Comparison of ENCODE assay signal across 1 cellular context in genomic region chr17:1111599-1112443, GRCh38.
TF ChIP-seq lines count a peak whose summit lies in the region.

No MANE protein-coding gene starts in this region.

TF ChIP-seq in A549, 52 proteins besides CTCF, POLR2A, EP300 and RAD21 (continued from another document):
- TF ChIP-seq, protein P1, sequence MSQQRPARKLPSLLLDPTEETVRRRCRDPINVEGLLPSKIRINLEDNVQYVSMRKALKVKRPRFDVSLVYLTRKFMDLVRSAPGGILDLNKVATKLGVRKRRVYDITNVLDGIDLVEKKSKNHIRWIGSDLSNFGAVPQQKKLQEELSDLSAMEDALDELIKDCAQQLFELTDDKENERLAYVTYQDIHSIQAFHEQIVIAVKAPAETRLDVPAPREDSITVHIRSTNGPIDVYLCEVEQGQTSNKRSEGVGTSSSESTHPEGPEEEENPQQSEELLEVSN (IDR thresholded peaks at IDR 0.05; ENCODE audit: borderline replicate concordance, low read depth) = peak; percentile 49; the same call in 1 of the 2 replicates
- TF ChIP-seq JUN (IDR thresholded peaks at IDR 0.05) = no peak
- TF ChIP-seq RARB (CRISPR knock-in tag; IDR thresholded peaks at IDR 0.05) = no peak
- TF ChIP-seq MAZ (IDR thresholded peaks at IDR 0.05; ENCODE audit: borderline replicate concordance, low read depth, low read length) = 0 out of 2 replicates have a peak, but pooled peaks have one; percentile 3
- TF ChIP-seq, protein P2, sequence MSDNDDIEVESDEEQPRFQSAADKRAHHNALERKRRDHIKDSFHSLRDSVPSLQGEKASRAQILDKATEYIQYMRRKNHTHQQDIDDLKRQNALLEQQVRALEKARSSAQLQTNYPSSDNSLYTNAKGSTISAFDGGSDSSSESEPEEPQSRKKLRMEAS (IDR thresholded peaks at IDR 0.05) = no peak
- TF ChIP-seq RNF2 (IDR thresholded peaks at IDR 0.05; ENCODE audit: borderline replicate concordance, low read depth) = no peak
- TF ChIP-seq CEBPB (IDR thresholded peaks at IDR 0.05) = no peak
- no peak for TF ChIP-seq HEYL (CRISPR knock-in tag; IDR thresholded peaks at IDR 0.05)
- TF ChIP-seq, protein P3, sequence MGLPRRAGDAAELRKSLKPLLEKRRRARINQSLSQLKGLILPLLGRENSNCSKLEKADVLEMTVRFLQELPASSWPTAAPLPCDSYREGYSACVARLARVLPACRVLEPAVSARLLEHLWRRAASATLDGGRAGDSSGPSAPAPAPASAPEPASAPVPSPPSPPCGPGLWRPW (IDR thresholded peaks at IDR 0.05) = no peak
- no peak for TF ChIP-seq MAFK (IDR thresholded peaks at IDR 0.05; ENCODE audit: partially characterized antibody)
- no peak for TF ChIP-seq CBX2 (IDR thresholded peaks at IDR 0.05; ENCODE audit: borderline replicate concordance, low read depth)
- TF ChIP-seq HDAC2 (IDR thresholded peaks at IDR 0.05) = no peak
- no peak for TF ChIP-seq RFX5 (IDR thresholded peaks at IDR 0.05)
- no peak for TF ChIP-seq CBX8 (IDR thresholded peaks at IDR 0.05)
- TF ChIP-seq BHLHE40 (IDR thresholded peaks at IDR 0.05; ENCODE audit: low read depth, low read length) = no peak
- no peak for TF ChIP-seq NPAS2 (CRISPR knock-in tag; IDR thresholded peaks at IDR 0.05; ENCODE audit: borderline replicate concordance)
- TF ChIP-seq PBX3 (IDR thresholded peaks at IDR 0.05) = no peak; the same call in 1 of the 2 replicates
- TF ChIP-seq ZC3H11A (IDR thresholded peaks at IDR 0.05) = no peak
- no peak for TF ChIP-seq FOXS1 (CRISPR knock-in tag; IDR thresholded peaks at IDR 0.05)
- no peak for TF ChIP-seq EHF (CRISPR knock-in tag; IDR thresholded peaks at IDR 0.05)
- TF ChIP-seq, protein P4, sequence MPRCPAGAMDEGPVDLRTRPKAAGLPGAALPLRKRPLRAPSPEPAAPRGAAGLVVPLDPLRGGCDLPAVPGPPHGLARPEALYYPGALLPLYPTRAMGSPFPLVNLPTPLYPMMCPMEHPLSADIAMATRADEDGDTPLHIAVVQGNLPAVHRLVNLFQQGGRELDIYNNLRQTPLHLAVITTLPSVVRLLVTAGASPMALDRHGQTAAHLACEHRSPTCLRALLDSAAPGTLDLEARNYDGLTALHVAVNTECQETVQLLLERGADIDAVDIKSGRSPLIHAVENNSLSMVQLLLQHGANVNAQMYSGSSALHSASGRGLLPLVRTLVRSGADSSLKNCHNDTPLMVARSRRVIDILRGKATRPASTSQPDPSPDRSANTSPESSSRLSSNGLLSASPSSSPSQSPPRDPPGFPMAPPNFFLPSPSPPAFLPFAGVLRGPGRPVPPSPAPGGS (IDR thresholded peaks at IDR 0.05) = no peak
- TF ChIP-seq SMC3 (IDR thresholded peaks at IDR 0.05) = no peak
- no peak for TF ChIP-seq KDM5A (IDR thresholded peaks at IDR 0.05)
- no peak for TF ChIP-seq CHD2 (IDR thresholded peaks at IDR 0.05; ENCODE audit: low read length, partially characterized antibody)
- TF ChIP-seq HOXA7 (CRISPR knock-in tag; IDR thresholded peaks at IDR 0.05) = no peak
- no peak for TF ChIP-seq EHMT2 (IDR thresholded peaks at IDR 0.05; ENCODE audit: low read depth)
- 0 out of 2 replicates have a peak, but pooled peaks have one; percentile 22 for TF ChIP-seq ZNF302 (CRISPR knock-in tag; IDR thresholded peaks at IDR 0.05)
- no peak for TF ChIP-seq ZFP36 (IDR thresholded peaks at IDR 0.05; ENCODE audit: borderline replicate concordance, partially characterized antibody)
- TF ChIP-seq PHF8 (IDR thresholded peaks at IDR 0.05; ENCODE audit: borderline replicate concordance, low read depth) = no peak
- TF ChIP-seq HMGXB4 (CRISPR knock-in tag; IDR thresholded peaks at IDR 0.05; ENCODE audit: borderline replicate concordance) = no peak
- no peak for TF ChIP-seq CHD4 (IDR thresholded peaks at IDR 0.05; ENCODE audit: borderline replicate concordance)
- no peak for TF ChIP-seq SREBF2 (IDR thresholded peaks at IDR 0.05)
- no peak for TF ChIP-seq POLR2AphosphoS2 (conservative IDR thresholded peaks at IDR 0.05; ENCODE audit: low read length)
- TF ChIP-seq MYC (IDR thresholded peaks at IDR 0.05; ENCODE audit: borderline replicate concordance, low read length) = 0 out of 2 replicates have a peak, but pooled peaks have one; percentile 13
- 0 out of 2 replicates have a peak, but pooled peaks have one; percentile 24 for TF ChIP-seq FOSB (CRISPR knock-in tag; IDR thresholded peaks at IDR 0.05)
- TF ChIP-seq KDM1A (IDR thresholded peaks at IDR 0.05; ENCODE audit: low read depth) = 0 out of 2 replicates have a peak, but pooled peaks have one; percentile 32
